In the genomic region with DNA sequence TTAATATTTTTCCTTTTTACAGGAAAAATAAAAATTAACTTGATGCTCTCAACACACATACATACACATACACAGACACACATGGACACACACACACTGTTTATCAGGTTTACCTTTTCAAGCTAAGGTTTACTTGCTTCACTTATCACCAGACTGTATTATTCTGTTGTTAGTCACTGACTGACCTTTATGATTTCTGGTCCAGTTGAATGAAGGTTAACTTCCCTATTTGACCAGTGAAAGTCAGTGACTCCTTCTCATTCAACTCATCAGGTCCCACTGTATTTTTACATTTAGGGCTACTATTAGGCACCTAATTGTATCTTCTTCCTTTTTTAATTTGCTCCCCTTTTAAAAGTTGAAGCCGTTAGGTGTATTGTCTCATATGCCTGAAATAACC, we compare ENCODE assay signal across 30 cellular contexts.
"Had no signal": no experiment of that assay in that cellular context is flagged by ENCODE, and none has a peak within 500 bp of the region (broad histone marks: within the 10 kb centered on the region; RNA-seq: fewer than 3 reads in every experiment).

No MANE protein-coding gene starts in this region.

- H3K36me3 Mint-ChIP-seq: natural killer cell, neural progenitor cell had no signal

- H3K4me1 ChIP-seq: neural progenitor cell, parathyroid adenoma, right lobe of liver, sigmoid colon, spleen, thyroid gland, tibial nerve, upper lobe of left lung had no signal

- FAIRE-seq: urothelium cell line had no signal

- H3K4me2 ChIP-seq: neural progenitor cell, smooth muscle cell had no signal

- DNase-seq: natural killer cell; occipital lobe; ovary; posterior cingulate gyrus; psoas muscle; right cardiac atrium; right lobe of liver; sigmoid colon; spleen; stimulated activated CD4-positive, alpha-beta T cell treated with anti-CD3 and anti-CD28 coated beads, Interleukin-12 subunit alpha, Interleukin-12 subunit beta, amount 100 ng/mL, for 4 hours; stimulated activated CD4-positive, alpha-beta T cell treated with anti-CD3 and anti-CD28 coated beads, Interleukin-1b, Interleukin-23, amount 100 ng/mL, for 48 hours; stimulated activated CD4-positive, alpha-beta T cell treated with anti-CD3 and anti-CD28 coated beads, Interleukin-4, amount 100 ng/mL, for 1 hour; stimulated activated CD4-positive, alpha-beta T cell treated with anti-CD3 and anti-CD28 coated beads, Interleukin-4, amount 100 ng/mL, for 4 hours; stimulated activated CD8-positive, alpha-beta memory T cell treated with anti-CD3 and anti-CD28 coated beads, Interleukin-4, amount 100 ng/mL, for 48 hours; stimulated activated naive CD4-positive, alpha-beta T cell treated with Interleukin-2 at 50 U/mL for 16 hours; stomach; thyroid gland; trophoblast cell; upper lobe of left lung had no signal

- H3K4me3 Mint-ChIP-seq: natural killer cell; nephron; neural progenitor cell; stimulated activated memory B cell treated with anti-CD40 and anti-IgM and Interleukin-4, amounts not matched to agents 10 μg/mL and 1 μg/mL and 100 μg/mL, for 72 hours; stimulated activated naive CD8-positive, alpha-beta T cell treated with anti-CD3 and anti-CD28 coated beads, Interleukin-15, Interleukin-2, amounts not matched to agents 100 ng/mL and 50 ng/mL, for 24 hours had no signal

- H3K36me3 ChIP-seq: neural progenitor cell, ovary, right lobe of liver, sigmoid colon, thoracic aorta, thyroid gland, tibial nerve, upper lobe of left lung, vagina had no signal

- H3K79me2 ChIP-seq: parathyroid adenoma had no signal

- H3K27me3 ChIP-seq: neural progenitor cell, ovary, right lobe of liver, sigmoid colon, spleen, stomach, thyroid gland, tibial nerve, upper lobe of left lung, vagina had no signal

- H3K4me3 ChIP-seq: neural progenitor cell, ovary, psoas muscle, right lobe of liver, sigmoid colon, smooth muscle cell, spleen, stomach, thoracic aorta, thyroid gland, tibial nerve, upper lobe of left lung, vagina had no signal

- H3K4me1 Mint-ChIP-seq: neural progenitor cell had no signal

- H3K9ac ChIP-seq: neural progenitor cell, parathyroid adenoma had no signal

- ATAC-seq: natural killer cell; psoas muscle; right cardiac atrium; right lobe of liver; stimulated activated memory B cell treated with anti-CD40 and anti-IgM and Interleukin-4, amounts not matched to agents 10 μg/mL and 1 μg/mL and 100 μg/mL, for 72 hours had no signal

- H3K27ac ChIP-seq: neural progenitor cell, ovary, parathyroid adenoma, psoas muscle, right lobe of liver, sigmoid colon, spleen, stomach, thoracic aorta, thyroid gland, tibial nerve, upper lobe of left lung, vagina had no signal

- H3K9me3 ChIP-seq: ovary, right lobe of liver, sigmoid colon, spleen, stomach, thoracic aorta, thyroid gland, tibial nerve, upper lobe of left lung, vagina had no signal

- H3K27me3 Mint-ChIP-seq: progenitor cell of endocrine pancreas; stimulated activated memory B cell treated with anti-CD40 and anti-IgM and Interleukin-4, amounts not matched to agents 10 μg/mL and 1 μg/mL and 100 μg/mL, for 72 hours; stimulated activated naive CD8-positive, alpha-beta T cell treated with anti-CD3 and anti-CD28 coated beads, Interleukin-15, Interleukin-2, amounts not matched to agents 100 ng/mL and 50 ng/mL, for 24 hours had no signal

- H3K27ac Mint-ChIP-seq: natural killer cell; nephron; neural progenitor cell; progenitor cell of endocrine pancreas; stimulated activated memory B cell treated with anti-CD40 and anti-IgM and Interleukin-4, amounts not matched to agents 10 μg/mL and 1 μg/mL and 100 μg/mL, for 72 hours; stimulated activated naive CD8-positive, alpha-beta T cell treated with anti-CD3 and anti-CD28 coated beads, Interleukin-15, Interleukin-2, amounts not matched to agents 100 ng/mL and 50 ng/mL, for 24 hours had no signal

- H2AFZ ChIP-seq: neural progenitor cell, parathyroid adenoma had no signal

- H3K9me3 Mint-ChIP-seq: natural killer cell; nephron; neural progenitor cell; stimulated activated memory B cell treated with anti-CD40 and anti-IgM and Interleukin-4, amounts not matched to agents 10 μg/mL and 1 μg/mL and 100 μg/mL, for 72 hours; stimulated activated naive CD8-positive, alpha-beta T cell treated with anti-CD3 and anti-CD28 coated beads, Interleukin-15, Interleukin-2, amounts not matched to agents 100 ng/mL and 50 ng/mL, for 24 hours had no signal
